In genomic region chr3:72487946-72488735, GRCh38 we compare ENCODE assay signal across 11 cellular contexts. TPM values are rescaled to one million over a fixed set of nuclear protein-coding genes. Genes with fewer than 3 reads are reported as not detected.
A peak's percentile ranks its signal among the peaks of the same experiment; 100 is the strongest.
DNase-seq lines count a peak whose midpoint lies in the region; ATAC-seq and TF ChIP-seq lines count a peak whose summit lies in the region.
"Had no signal": no experiment of that assay in that cellular context is flagged by ENCODE, and none has a peak within 500 bp of the region (broad histone marks: within the 10 kb centered on the region; RNA-seq: fewer than 3 reads in every experiment).

No MANE protein-coding gene starts in this region.

- TF ChIP-seq CTCF in Loucy (conservative IDR thresholded peaks at IDR 0.05; ENCODE audit: low read length): no peak
- no peak for TF ChIP-seq CTCF in type B pancreatic cell (conservative IDR thresholded peaks at IDR 0.05)

- no peaks in the 10 kb centered on the region for H3K27me3 Mint-ChIP-seq in activated T-cell treated with anti-CD3 and anti-CD28 coated beads, Interleukin-2, amount 50 U/mL, for 72 hours (ENCODE audit: low read depth)
- H3K27me3 Mint-ChIP-seq in activated T-cell treated with anti-CD3 and anti-CD28 coated beads, Interleukin-2, amount 50 U/mL, for 4 hours (ENCODE audit: low read depth): no peaks in the 10 kb centered on the region
- H3K27me3 Mint-ChIP-seq in type B pancreatic cell: peaks cover 2% of the 10 kb centered on the region

- H3K9me3 ChIP-seq in Loucy (ENCODE audit: insufficient read depth, low read depth, low read length): no peaks in the 10 kb centered on the region

- H3K9me2 ChIP-seq in Loucy (replicated peaks; ENCODE audit: low read depth, low read length): no peaks in the 10 kb centered on the region

- no peaks in the 10 kb centered on the region for H3K36me3 ChIP-seq in Loucy (ENCODE audit: insufficient read depth, low read length)
- H3K36me3 ChIP-seq: WERI-Rb-1 had no signal

- H3K4me3 ChIP-seq in Loucy (ENCODE audit: low read length, poor library complexity, severe bottlenecking): no peak overlapping the region

- H3K4me2 ChIP-seq in Loucy (ENCODE audit: low read depth, low read length, poor library complexity, severe bottlenecking): no peak overlapping the region

- H3K4me1 ChIP-seq in Loucy (ENCODE audit: insufficient read depth, low read length, poor library complexity, severe bottlenecking): peaks cover 44% of the 10 kb centered on the region

- H3K27ac Mint-ChIP-seq in activated T-cell treated with anti-CD3 and anti-CD28 coated beads, Interleukin-2, amount 50 U/mL, for 72 hours: peak overlapping the region; percentile 82
- H3K27ac Mint-ChIP-seq in type B pancreatic cell: peak overlapping the region; percentile 35
- H3K27ac Mint-ChIP-seq: B cell had no signal

- no peaks in the 10 kb centered on the region for H3K79me2 ChIP-seq in Loucy (ENCODE audit: insufficient read depth, low read length)

- peaks cover 66% of the 10 kb centered on the region for H3K4me1 Mint-ChIP-seq in activated T-cell treated with anti-CD3 and anti-CD28 coated beads, Interleukin-2, amount 50 U/mL, for 72 hours (ENCODE audit: low read depth)
- peaks cover 41% of the 10 kb centered on the region for H3K4me1 Mint-ChIP-seq in activated T-cell treated with anti-CD3 and anti-CD28 coated beads, Interleukin-2, amount 50 U/mL, for 4 hours (ENCODE audit: low read depth)
- H3K4me1 Mint-ChIP-seq in type B pancreatic cell (ENCODE audit: unreplicated experiment): peaks cover 23% of the 10 kb centered on the region

- H3K27me3 ChIP-seq in Loucy (ENCODE audit: insufficient read depth, low read length, poor library complexity, severe bottlenecking): no peaks in the 10 kb centered on the region

- no peak for DNase-seq in activated T-cell treated with anti-CD3 and anti-CD28 coated beads, Interleukin-2, amount 50 U/mL, for 72 hours
- no peak for DNase-seq in activated T-cell treated with anti-CD3 and anti-CD28 coated beads, Interleukin-2, amount 50 U/mL, for 4 hours
- DNase-seq in fibroblast of peridontal ligament (ENCODE audit: extremely low read depth) (peak; percentile 43), type B pancreatic cell (ENCODE audit: extremely low spot score, unreplicated experiment) (no peak), glomerular visceral epithelial cell (ENCODE audit: extremely low spot score) (no peak)
- no peak for DNase-seq in activated CD4-positive, CD25-positive, alpha-beta regulatory T cell (lab: John Stamatoyannopoulos, UW)
- DNase-seq: NCI-H1048, WERI-Rb-1 had no signal

- no peaks in the 10 kb centered on the region for H4K20me1 ChIP-seq in Loucy (ENCODE audit: insufficient read depth, low read length, poor library complexity, severe bottlenecking)

- no peaks in the 10 kb centered on the region for H3F3A ChIP-seq in Loucy (ENCODE audit: low read depth)

- H3K4me3 Mint-ChIP-seq in activated T-cell treated with anti-CD3 and anti-CD28 coated beads, Interleukin-2, amount 50 U/mL, for 72 hours: peak overlapping the region; percentile 48 to 70
- no peak overlapping the region for H3K4me3 Mint-ChIP-seq in activated T-cell treated with anti-CD3 and anti-CD28 coated beads, Interleukin-2, amount 50 U/mL, for 4 hours
- no peak overlapping the region for H3K4me3 Mint-ChIP-seq in type B pancreatic cell
- H3K4me3 Mint-ChIP-seq: B cell had no signal

- peak overlapping the region; percentile 50; the same call in 1 of the 2 replicates for H2AFZ ChIP-seq in Loucy (ENCODE audit: low read length)

- H3K36me3 Mint-ChIP-seq in activated T-cell treated with anti-CD3 and anti-CD28 coated beads, Interleukin-2, amount 50 U/mL, for 72 hours (ENCODE audit: insufficient read depth in 2 of 2): peaks cover 12 to 21% of the 10 kb centered on the region in 2 donors
- peaks cover 5% of the 10 kb centered on the region for H3K36me3 Mint-ChIP-seq in activated T-cell treated with anti-CD3 and anti-CD28 coated beads, Interleukin-2, amount 50 U/mL, for 4 hours (ENCODE audit: insufficient read depth)
- H3K36me3 Mint-ChIP-seq in type B pancreatic cell: no peaks in the 10 kb centered on the region

- no peak overlapping the region for H3K9ac ChIP-seq in Loucy (ENCODE audit: low read depth, low read length, poor library complexity, severe bottlenecking)

- H3K9me3 Mint-ChIP-seq in activated T-cell treated with anti-CD3 and anti-CD28 coated beads, Interleukin-2, amount 50 U/mL, for 72 hours: peaks cover 2 to 5% of the 10 kb centered on the region in 2 donors
- H3K9me3 Mint-ChIP-seq in activated T-cell treated with anti-CD3 and anti-CD28 coated beads, Interleukin-2, amount 50 U/mL, for 4 hours: no peaks in the 10 kb centered on the region
- H3K9me3 Mint-ChIP-seq in type B pancreatic cell: peaks cover 6% of the 10 kb centered on the region

- no peak for ATAC-seq in activated T-cell treated with anti-CD3 and anti-CD28 coated beads, Interleukin-2, amount 50 U/mL, for 72 hours (replicated peaks in 1 of 2)
- ATAC-seq in activated T-cell treated with anti-CD3 and anti-CD28 coated beads, Interleukin-2, amount 50 U/mL, for 4 hours: no peak
- ATAC-seq in GM21528 (IDR thresholded peaks at IDR 0.05; ENCODE audit: low FRiP score, unreplicated experiment): no peak

RNA-seq across cellular contexts. Expression of gene RYBP, which starts 41.7 kb away (rescaled TPM):
- 10 to 100 TPM; 59.2 to 66.6 TPM for total RNA-seq in activated T-cell treated with anti-CD3 and anti-CD28 coated beads, Interleukin-2, amount 50 U/mL, for 72 hours
- 10 to 100 TPM; 23.5 to 25.9 (median 25.8) TPM for total RNA-seq in activated T-cell treated with anti-CD3 and anti-CD28 coated beads, Interleukin-2, amount 50 U/mL, for 4 hours
- total RNA-seq in type B pancreatic cell (ENCODE audit: low replicate concordance): 25.8 and 30.3 TPM in 2 replicates

Comparison
In these comparisons a context has a peak if more than half of its experiments do, and no peak if none do; other contexts are left out.
1. H3K4me3 Mint-ChIP-seq: peak in activated T-cell treated with anti-CD3 and anti-CD28 coated beads, Interleukin-2, amount 50 U/mL, for 72 hours (2 of 2); none in activated T-cell treated with anti-CD3 and anti-CD28 coated beads, Interleukin-2, amount 50 U/mL, for 4 hours (single experiment) and type B pancreatic cell (single experiment).